Comparison of ENCODE assay signal across 1 cellular context in genomic region chr9:20783057-20784038, GRCh38.
TF ChIP-seq lines count a peak whose summit lies in the region.

No MANE protein-coding gene starts in this region.

TF ChIP-seq in GM23338, 12 proteins besides CTCF, POLR2A, EP300 and RAD21 (continued from another document):
- TF ChIP-seq EZH2phosphoT487 (IDR thresholded peaks at IDR 0.05; ENCODE audit: unreplicated experiment) (no peak), REST (IDR thresholded peaks at IDR 0.05; ENCODE audit: unreplicated experiment) (no peak), ETS1 (IDR thresholded peaks at IDR 0.05) (no peak), EZH2 (IDR thresholded peaks at IDR 0.05; ENCODE audit: low read depth, unreplicated experiment) (no peak), ZNF331 (CRISPR knock-in tag; IDR thresholded peaks at IDR 0.05; ENCODE audit: low read depth) (no peak), JUNB (IDR thresholded peaks at IDR 0.05; ENCODE audit: unreplicated experiment) (no peak), STAT1 (IDR thresholded peaks at IDR 0.05; ENCODE audit: unreplicated experiment) (no peak), ZNF462 (CRISPR knock-in tag; IDR thresholded peaks at IDR 0.05) (no peak), ZNF114 (CRISPR knock-in tag; IDR thresholded peaks at IDR 0.05) (no peak)
TF ChIP-seq in GM23338: peak in this region for 0.
